In the genomic region with DNA sequence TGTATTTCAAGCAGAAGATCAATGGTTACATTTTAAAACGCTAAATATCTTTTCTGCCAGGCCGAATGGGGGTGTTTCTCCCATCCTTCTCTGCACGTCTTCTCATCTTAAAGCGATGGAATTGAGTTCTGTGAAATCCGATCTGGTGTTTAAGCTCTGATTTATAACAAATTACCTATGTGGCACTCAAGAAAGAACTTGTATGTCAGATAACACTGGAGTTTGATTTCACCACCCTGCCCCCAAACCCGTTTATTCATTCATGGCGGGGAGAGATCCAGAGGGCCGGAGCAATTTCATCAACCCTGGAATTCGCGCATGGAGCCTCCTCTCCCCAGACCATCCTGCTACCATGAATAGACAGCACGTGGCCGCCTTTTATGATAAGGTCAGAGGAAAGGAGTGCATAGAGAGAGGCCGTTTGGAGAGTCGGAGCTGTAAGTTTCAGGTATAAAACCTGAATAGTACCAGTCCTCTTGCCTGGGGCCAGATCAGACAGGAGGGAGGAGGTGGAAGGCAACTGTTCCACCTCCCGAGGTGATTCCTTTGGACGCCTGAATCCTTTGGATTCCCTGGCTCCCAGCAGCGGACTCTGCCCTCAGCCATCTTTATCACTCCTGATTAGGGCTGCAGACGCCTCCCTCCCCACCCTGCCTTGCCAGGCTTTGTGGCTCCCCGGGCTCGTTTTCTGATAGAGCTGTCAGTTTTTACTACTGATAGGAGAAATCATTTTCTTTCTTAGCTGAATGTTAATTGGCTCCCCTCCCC, we compare ENCODE assay signal across 17 cellular contexts. TPM values are rescaled to one million over a fixed set of nuclear protein-coding genes. Genes with fewer than 3 reads are reported as not detected.
A peak's percentile ranks its signal among the peaks of the same experiment; 100 is the strongest.
DNase-seq lines count a peak whose midpoint lies in the region; ATAC-seq, FAIRE-seq and TF ChIP-seq lines count a peak whose summit lies in the region.
"Had no signal": no experiment of that assay in that cellular context is flagged by ENCODE, and none has a peak within 500 bp of the region (broad histone marks: within the 10 kb centered on the region; RNA-seq: fewer than 3 reads in every experiment).

No MANE protein-coding gene starts in this region.

- no peaks in the 10 kb centered on the region for H3K9me2 ChIP-seq in neural cell (ENCODE audit: insufficient read depth, low read length)

- peak overlapping the region; percentile 25; the same call in 1 of the 2 replicates for H3K4me2 ChIP-seq in K562 (ENCODE audit: insufficient read depth, low read length)
- H3K4me2 ChIP-seq in neural cell (ENCODE audit: low read length), result no peak overlapping the region

- peaks cover 18% of the 10 kb centered on the region for H3K4me1 ChIP-seq in HEK293 (ENCODE audit: control insufficient read depth, insufficient read depth, low read length)
- H3K4me1 ChIP-seq in K562 (replicated peaks in 1 of 2; ENCODE audit: control insufficient read depth in 2 of 2, insufficient read depth in 2 of 2, low read length in 2 of 2), result peaks cover 5 to 19% of the 10 kb centered on the region in 2 experiments; a peak in 4 of 5 replicates

- 15% methylated on average over 17 of the region's 20 CpGs for WGBS in K562 (ENCODE audit: insufficient coverage, low coverage, missing lambda C conversion rate)

- no peak for FAIRE-seq in K562 (lab: Jason Lieb, UNC)

- no peaks in the 10 kb centered on the region for H4K20me1 ChIP-seq in K562 (replicated peaks; ENCODE audit: control insufficient read depth, insufficient read depth, low read length)
- H4K20me1 ChIP-seq in neural cell (ENCODE audit: insufficient read depth), result no peaks in the 10 kb centered on the region

- H3K79me2 ChIP-seq in K562 (ENCODE audit: control insufficient read depth, insufficient read depth, low read length) (no peaks in the 10 kb centered on the region), neural cell (replicated peaks; ENCODE audit: insufficient read depth, low read length) (no peaks in the 10 kb centered on the region)

- no peak for TF ChIP-seq POLR2A in K562 (conservative IDR thresholded peaks at IDR 0.05)

- H3K27ac ChIP-seq in HEK293 (ENCODE audit: extremely low read depth, low read depth, low read length), result peak overlapping the region; percentile 50; the same call in 1 of the 2 replicates
- H3K27ac ChIP-seq in K562 (ENCODE audit: extremely low read depth, low read depth, low read length), result no peak overlapping the region
- peak overlapping the region; percentile 64 for H3K27ac ChIP-seq in neural cell (ENCODE audit: low read length)
- H3K27ac ChIP-seq: SK-N-MC had no signal

- ATAC-seq in K562 (peak; percentile 33; the same call in 1 of the 3 replicates), HG03354 (IDR thresholded peaks at IDR 0.05; ENCODE audit: poor library complexity, severe bottlenecking, unreplicated experiment) (no peak), GM21737 (IDR thresholded peaks at IDR 0.05; ENCODE audit: unreplicated experiment) (no peak)
- ATAC-seq: activated T-cell treated with anti-CD3 and anti-CD28 coated beads, Interleukin-2, amount 50 U/mL, for 72 hours had no signal

- no peaks in the 10 kb centered on the region for H3F3A ChIP-seq in neural cell (ENCODE audit: insufficient read depth, low read length, poor library complexity, severe bottlenecking)

- H3K4me3 ChIP-seq in HEK293 (ENCODE audit: low read depth, low read length) (no peak overlapping the region), K562 (no peak overlapping the region), neural cell (ENCODE audit: low read length) (peak overlapping the region; percentile 22)
- H3K4me3 ChIP-seq: MG63, SK-N-MC had no signal

- CTCF ChIA-PET in HEK293 (lab: Yijun Ruan, JAX) (interaction anchor here (0.5 to 2.3 kb wide), 5 partner anchors 11 to 729 kb away, joined by 3 to 26 read pairs (median 4); no protein-coding TSS in a partner anchor), K562 (lab: Yijun Ruan, JAX; ENCODE audit: low intra/inter-chr PET ratio) (no interaction called here)

- no peaks in the 10 kb centered on the region for H3K9me3 ChIP-seq in HEK293 (ENCODE audit: control insufficient read depth, insufficient read depth, low read depth, low read length)
- H3K9me3 ChIP-seq in K562 (replicated peaks; ENCODE audit: control insufficient read depth, insufficient read depth, low read depth, low read length), result no peaks in the 10 kb centered on the region
- no peaks in the 10 kb centered on the region for H3K9me3 ChIP-seq in neural cell (ENCODE audit: low read length)
- H3K9me3 ChIP-seq: MG63 had no signal

- no peak for TF ChIP-seq CTCF in HEK293 (tag by site-specific recombination; IDR thresholded peaks at IDR 0.05)
- TF ChIP-seq CTCF in K562 (IDR thresholded peaks at IDR 0.05 in 2 of 3, conservative IDR thresholded peaks at IDR 0.05 in 1 of 3; ENCODE audit: insufficient read depth in 2 of 3, low read depth in 1 of 3, low read length in 3 of 3), result no peak
- no peak for TF ChIP-seq CTCF in neural cell (IDR thresholded peaks at IDR 0.05; ENCODE audit: poor library complexity, severe bottlenecking)

- no peak for TF ChIP-seq EP300 in K562 (IDR thresholded peaks at IDR 0.05; ENCODE audit: low read length)
- no peak for TF ChIP-seq EP300 in neural cell (conservative IDR thresholded peaks at IDR 0.05; ENCODE audit: poor library complexity, severe bottlenecking)

- no TSS peak for BruUV-seq in K562 (replicated peaks; lab: Mats Ljungman, UMichigan)

- no peaks in the 10 kb centered on the region; a peak in 1 of 5 replicates for H3K27me3 ChIP-seq in K562 (ENCODE audit: control insufficient read depth in 2 of 2, insufficient read depth in 2 of 2, low read length in 2 of 2)
- no peaks in the 10 kb centered on the region for H3K27me3 ChIP-seq in neural cell (ENCODE audit: insufficient read depth, low read depth, low read length)

- H3K9me1 ChIP-seq in K562 (ENCODE audit: control insufficient read depth, insufficient read depth, low read length), result no peaks in the 10 kb centered on the region

- POLR2A ChIA-PET in HEK293 (lab: Yijun Ruan, JAX) (interaction anchor here (0.7 to 1.7 kb wide), 4 partner anchors 10 to 369 kb away, joined by 3 to 4 read pairs (median 3); a partner anchor contains a TSS), K562 (lab: Yijun Ruan, JAX) (interaction anchor here (0.7 kb wide), 1 partner anchor 10 kb away, joined by 3 read pairs; no protein-coding TSS in a partner anchor)

- intact Hi-C loops in K562 (cut with micrococcal nuclease), result no loop called here

- TF ChIP-seq RAD21 in K562 (CRISPR knock-in tag; conservative IDR thresholded peaks at IDR 0.05 in 1 of 2, IDR thresholded peaks at IDR 0.05 in 1 of 2) (no peak), neural cell (conservative IDR thresholded peaks at IDR 0.05) (no peak)

- in situ Hi-C loops in K562 (cut with MboI), result no loop called here

- H3K36me3 ChIP-seq in HEK293 (ENCODE audit: control insufficient read depth in 2 of 2, insufficient read depth in 1 of 2, low read length in 2 of 2), result no peaks in the 10 kb centered on the region
- no peaks in the 10 kb centered on the region for H3K36me3 ChIP-seq in K562 (ENCODE audit: control insufficient read depth, insufficient read depth, low read length)
- H3K36me3 ChIP-seq in neural cell (ENCODE audit: insufficient read depth, low read length), result no peaks in the 10 kb centered on the region
- H3K36me3 ChIP-seq: MG63 had no signal

- H3K9ac ChIP-seq in K562 (ENCODE audit: insufficient read depth in 1 of 2, low read depth in 2 of 2, low read length in 2 of 2) (peak overlapping the region in 1 of 2 experiments; percentile 32; a peak in 1 of 4 replicates), neural cell (ENCODE audit: low read length) (peak overlapping the region; percentile 24)

- peak; percentile 40 for DNase-seq in NCI-H146 (lab: John Stamatoyannopoulos, UW)
- no peak for DNase-seq in NCI-H146 treated with DMSO at 0.1 percent for 48 hours (lab: John Stamatoyannopoulos, UW; ENCODE audit: unreplicated experiment)
- peak; percentile 27 to 35 (median 34) for DNase-seq in K562 (ENCODE audit: extremely low read depth in 1 of 4, low spot score in 3 of 4)
- no peak for DNase-seq in activated effector memory CD4-positive, alpha-beta T cell treated with Interleukin-2 at 50 U/mL for 16 hours
- DNase-seq: activated naive CD4-positive, alpha-beta T cell treated with anti-CD3 and anti-CD28 coated beads, Interleukin-2, amount 50 U/mL, for 16 hours; activated T-cell treated with anti-CD3 and anti-CD28 coated beads, Interleukin-2, amount 50 U/mL, for 72 hours; COR-L47; MG63; NCI-H1694 treated with DMSO at 0.1 percent for 48 hours; NCI-H446; nucleus accumbens; stimulated activated CD4-positive, alpha-beta T cell treated with anti-CD3 and anti-CD28 coated beads, Interleukin-12 subunit alpha, Interleukin-12 subunit beta, amount 100 ng/mL, for 4 hours had no signal

- H2AFZ ChIP-seq in K562 (ENCODE audit: low read depth, low read length) (peak overlapping the region; percentile 40; the same call in 1 of the 2 replicates), neural cell (ENCODE audit: low read depth, low read length) (peak overlapping the region; percentile 7)

TF ChIP-seq in HEK293, 187 proteins besides CTCF, POLR2A, EP300 and RAD21 (continues in another document):
- TF ChIP-seq ZNF433 (tag by site-specific recombination; IDR thresholded peaks at IDR 0.05; ENCODE audit: low read depth), result no peak

TF ChIP-seq in neural cell, 6 proteins besides CTCF, POLR2A, EP300 and RAD21 (continues in another document):
- TF ChIP-seq SMC3 (conservative IDR thresholded peaks at IDR 0.05; ENCODE audit: poor library complexity), result no peak
- TF ChIP-seq MXI1 (conservative IDR thresholded peaks at IDR 0.05; ENCODE audit: poor library complexity, severe bottlenecking), result no peak
- no peak for TF ChIP-seq EZH2 (IDR thresholded peaks at IDR 0.05; ENCODE audit: borderline replicate concordance, insufficient read depth, low read length, poor library complexity, severe bottlenecking)

RNA-seq across cellular contexts. Expression of a gene that starts 27.3 kb away (rescaled TPM):
- total RNA-seq in K562 (2011; cell fraction: chromatin; rRNA removed; ENCODE audit: low replicate concordance), result not detected in 2 replicates
- total RNA-seq in K562 (2011; cell fraction: nucleolus; rRNA removed), result not detected in 2 replicates
- not detected in 2 replicates for total RNA-seq in K562 (2011; cell fraction: nucleoplasm; rRNA removed)
- total RNA-seq in K562 (2014; rRNA removed), result 0.08 TPM in 1 of 2 replicates, not detected in the other
- total RNA-seq in K562 (2014; rRNA removed; fragmentation: Illumina TruSeq; extraction: Trizol), result not detected in 2 replicates
- total RNA-seq in K562 (2015; rRNA removed; fragmentation: Illumina TruSeq; extraction: Trizol), result 0.04 TPM in 2 replicates
- 0.02 and 0.18 TPM in 2 replicates for total RNA-seq in K562 (2021)
- polyA plus RNA-seq in K562 (2011; rRNA removed), result 0.01 TPM in 1 of 2 replicates, not detected in the other
- 0.03 TPM in 1 of 2 replicates, not detected in the other for polyA plus RNA-seq in K562 (2011; cell fraction: cytosol; rRNA removed)
- polyA plus RNA-seq in K562 (2011; cell fraction: nucleus; rRNA removed), result 0.03 TPM in 1 of 2 replicates, not detected in the other
- 0.08 and 0.21 TPM in 2 replicates for polyA plus RNA-seq in K562 (2012)
- 0.03 and 0.04 TPM in 2 replicates for polyA plus RNA-seq in K562 (2014; fragmentation: Illumina TruSeq; extraction: Trizol)
- not detected for polyA plus RNA-seq in K562 (2014; fragmentation: Nextera tagmentation; extraction: Ambion mirVana)
- not detected in 2 replicates for polyA plus RNA-seq in K562 (2014; rRNA removed)
- polyA minus RNA-seq in K562 (2011; rRNA and poly(A)+ RNA removed), result not detected in 2 replicates
- polyA minus RNA-seq in K562 (2011; cell fraction: cytosol; rRNA and poly(A)+ RNA removed), result not detected in 2 replicates
- not detected in 2 replicates for polyA minus RNA-seq in K562 (2011; cell fraction: nucleus; rRNA and poly(A)+ RNA removed)
- 0.05 TPM in 1 of 2 replicates, not detected in the other for polyA plus RNA-seq in neural cell
- 0.23 and 0.24 TPM in 2 replicates for polyA minus RNA-seq in neural cell

Comparison
In these comparisons a context has a peak if more than half of its experiments do, and no peak if none do; other contexts are left out.
1. DNase-seq: peak in NCI-H146 (single experiment) and K562 (4 of 4); none in NCI-H146 treated with DMSO at 0.1 percent for 48 hours (single experiment) and activated effector memory CD4-positive, alpha-beta T cell treated with Interleukin-2 at 50 U/mL for 16 hours (single experiment).